In the genomic region with DNA sequence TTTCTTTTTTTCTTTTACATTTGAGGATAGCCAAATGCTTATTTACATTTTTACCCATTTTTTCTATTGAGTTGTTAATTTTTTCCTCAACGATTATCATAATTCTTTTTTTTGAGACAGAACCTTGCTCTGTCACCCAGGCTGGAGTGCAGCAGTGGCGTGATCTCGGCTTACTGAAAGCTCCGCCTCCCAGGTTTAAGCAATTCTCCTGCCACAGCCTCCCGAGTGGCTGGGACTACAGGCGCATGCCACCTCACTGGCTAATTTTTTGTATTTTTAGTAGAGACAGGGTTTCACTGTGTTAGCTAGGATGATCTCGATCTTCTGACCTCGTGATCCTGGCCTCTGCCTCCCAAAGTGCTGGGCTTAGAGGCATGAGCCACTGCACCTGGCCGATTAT, we compare ENCODE assay signal across 7 cellular contexts.
"Had no signal": no experiment of that assay in that cellular context is flagged by ENCODE, and none has a peak within 500 bp of the region (broad histone marks: within the 10 kb centered on the region; RNA-seq: fewer than 3 reads in every experiment).

No MANE protein-coding gene starts in this region.

- H3K27ac Mint-ChIP-seq: IgD-negative memory B cell had no signal

- H3K27ac ChIP-seq: HL-60, KMS-11 had no signal

- H3K4me3 Mint-ChIP-seq: IgD-negative memory B cell had no signal

- H3K27me3 Mint-ChIP-seq: IgD-negative memory B cell had no signal

- ATAC-seq: HepG2 had no signal

- H3K36me3 Mint-ChIP-seq: IgD-negative memory B cell had no signal

- FAIRE-seq: HepG2, HTR-8/SVneo had no signal

- H3K4me1 Mint-ChIP-seq: IgD-negative memory B cell had no signal

- H3K4me2 ChIP-seq: KMS-11 had no signal

- DNase-seq: IMR-90, KG1 had no signal

- H3K9ac ChIP-seq: KMS-11 had no signal
